Comparison of ENCODE assay signal across 8 cellular contexts in the genomic region with DNA sequence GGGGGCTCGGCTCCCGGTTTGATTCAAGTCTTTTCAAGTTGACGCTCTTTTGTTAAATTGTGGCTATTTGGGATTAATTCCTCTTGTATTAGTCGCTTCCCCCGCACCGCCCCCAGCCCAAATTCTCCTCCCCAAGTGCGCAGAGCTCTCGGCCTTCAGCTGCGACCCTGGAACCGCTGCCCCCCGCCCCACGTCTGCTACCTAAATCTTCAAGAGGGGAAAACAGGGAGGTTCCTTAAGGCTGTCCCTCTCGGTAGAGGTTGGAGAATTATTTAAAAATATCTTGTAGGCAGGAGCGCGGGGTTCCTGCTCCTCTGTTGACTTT. TPM values are rescaled to one million over a fixed set of nuclear protein-coding genes. Genes with fewer than 3 reads are reported as not detected.
DNase-seq lines count a peak whose midpoint lies in the region; ATAC-seq and TF ChIP-seq lines count a peak whose summit lies in the region.

No MANE protein-coding gene starts in this region.

- TF ChIP-seq CTCF in cardiac fibroblast (IDR thresholded peaks at IDR 0.05; ENCODE audit: low read depth, low read length) (no peak), uterus (IDR thresholded peaks at IDR 0.05) (no peak)

- intact Hi-C loops in Right ventricle myocardium inferior (cut with DNase I): loop anchor here (5.0 kb wide), 2 partner anchors 50 to 125 kb away; a partner anchor contains a TSS
- intact Hi-C loops in left ventricle myocardium superior (cut with micrococcal nuclease): no loop called here
- intact Hi-C loops in uterus (cut with DNase I; ENCODE audit: low total_unique reads): no loop called here

- no peaks in the 10 kb centered on the region for H3K27me3 ChIP-seq in mononuclear cell (ENCODE audit: insufficient read depth, low read length)
- no peaks in the 10 kb centered on the region for H3K27me3 ChIP-seq in uterus

- H3K4me3 ChIP-seq in cardiac fibroblast (replicated peaks in 1 of 2; ENCODE audit: low read depth in 2 of 2, low read length in 2 of 2) (peak overlapping the region; percentile 60 to 67), mononuclear cell (ENCODE audit: low read length) (peak overlapping the region; percentile 53), uterus (peak overlapping the region; percentile 58 to 65)

- peaks cover 13% of the 10 kb centered on the region for H3K4me1 ChIP-seq in mononuclear cell (ENCODE audit: insufficient read depth, low read length)
- H3K4me1 ChIP-seq in uterus: no peaks in the 10 kb centered on the region

- TF ChIP-seq POLR2A in uterus (IDR thresholded peaks at IDR 0.05): no peak

- H3K27ac ChIP-seq in uterus: peak overlapping the region; percentile 86 to 91

- DNase-seq in Right ventricle myocardium inferior (ENCODE audit: missing footprints): peak; percentile 59
- no peak for DNase-seq in left ventricle myocardium superior
- no peak for DNase-seq in cardiac fibroblast (ENCODE audit: low read depth in 2 of 2)
- no peak for DNase-seq in uterus
- no peak for DNase-seq in mesenteric fat pad (ENCODE audit: low spot score)
- DNase-seq in AG08395 (ENCODE audit: low spot score): no peak
- DNase-seq in NOMO-1 (lab: John Stamatoyannopoulos, UW; ENCODE audit: unreplicated experiment in 2 of 2): no peak

- no peaks in the 10 kb centered on the region for H3K36me3 ChIP-seq in uterus

- ATAC-seq in Right ventricle myocardium inferior: no peak
- no peak for ATAC-seq in left ventricle myocardium superior

- no peaks in the 10 kb centered on the region for H3K9me3 ChIP-seq in mononuclear cell (ENCODE audit: low read depth, low read length)
- H3K9me3 ChIP-seq in uterus: no peaks in the 10 kb centered on the region

RNA-seq across cellular contexts. Expression of a gene that starts 0.9 kb away (rescaled TPM):
- total RNA-seq in Right ventricle myocardium inferior (34.8 TPM), left ventricle myocardium superior (35.6 TPM), mononuclear cell (67.6 TPM), uterus (10 to 100 TPM; 48.9 to 59.0 (median 50.6) TPM), mesenteric fat pad (38.3 TPM)
